In the genomic region with DNA sequence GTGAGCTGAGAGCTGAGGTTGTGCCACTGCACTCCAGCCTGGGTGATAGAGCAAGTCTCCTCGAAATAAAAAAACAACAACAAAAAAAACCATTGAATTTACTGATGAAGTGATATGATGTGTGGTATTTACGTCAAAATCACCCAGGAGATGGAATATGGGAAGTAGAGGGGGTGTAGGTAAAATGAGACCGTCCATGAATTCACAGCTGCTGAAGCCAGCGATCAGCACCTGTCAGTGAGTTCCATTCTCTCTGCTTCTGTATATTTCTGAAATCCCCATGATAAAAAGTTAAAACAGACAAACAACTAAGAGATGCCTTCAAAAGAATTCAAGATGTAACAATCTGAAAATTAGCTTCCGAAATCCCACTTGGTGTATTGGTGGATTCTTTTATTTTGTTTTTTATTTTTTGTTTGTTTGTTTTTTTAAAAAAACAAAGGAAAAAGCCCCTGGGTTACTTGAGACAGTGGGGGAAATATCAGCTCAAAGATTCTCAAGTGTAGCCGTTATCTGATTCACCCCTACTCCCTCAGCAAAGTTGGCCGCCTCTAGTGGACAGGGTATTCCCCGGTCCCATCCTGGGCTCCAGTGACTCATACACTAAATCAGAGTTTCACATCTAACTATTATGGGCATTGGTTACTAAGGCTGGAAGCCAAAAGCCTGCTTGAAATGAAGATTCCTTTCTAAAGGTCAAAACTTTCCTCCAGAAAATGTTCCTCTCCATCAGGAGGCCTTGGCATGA, we compare ENCODE assay signal across 9 cellular contexts.
DNase-seq lines count a peak whose midpoint lies in the region; ATAC-seq and TF ChIP-seq lines count a peak whose summit lies in the region.
"Had no signal": no experiment of that assay in that cellular context is flagged by ENCODE, and none has a peak within 500 bp of the region (broad histone marks: within the 10 kb centered on the region; RNA-seq: fewer than 3 reads in every experiment).

No MANE protein-coding gene starts in this region.

- H3K27ac ChIP-seq in Panc1 (ENCODE audit: low read length): no peak overlapping the region
- no peak overlapping the region for H3K27ac ChIP-seq in fibroblast of lung (ENCODE audit: insufficient read depth, low read length)
- H3K27ac ChIP-seq in tibial artery: peak overlapping the region; percentile 19 to 42

- BruUV-seq in Panc1 (replicated peaks; lab: Mats Ljungman, UMichigan): no TSS peak

- ATAC-seq in HG02678 (IDR thresholded peaks at IDR 0.05; ENCODE audit: unreplicated experiment) (peak; percentile 91), Panc1 (peak; percentile 93)

- H3K36me3 ChIP-seq in Panc1 (ENCODE audit: control insufficient read depth, insufficient read depth, low read length) (no peaks in the 10 kb centered on the region), fibroblast of lung (ENCODE audit: control insufficient read depth, insufficient read depth, low read length) (no peaks in the 10 kb centered on the region), tibial artery (no peaks in the 10 kb centered on the region)

- POLR2A ChIA-PET in Panc1 (lab: Charles Lee): no interaction called here

- H2AFZ ChIP-seq in fibroblast of lung (ENCODE audit: low read length): no peak overlapping the region

- H3K27me3 ChIP-seq in Panc1 (ENCODE audit: control insufficient read depth, insufficient read depth, low read length) (no peaks in the 10 kb centered on the region), fibroblast of lung (ENCODE audit: control insufficient read depth, insufficient read depth, low read length) (no peaks in the 10 kb centered on the region), tibial artery (no peaks in the 10 kb centered on the region)

- CTCF ChIA-PET in Panc1 (lab: Charles Lee): no interaction called here

- intact Hi-C loops in Panc1 (cut with micrococcal nuclease; ENCODE audit: unreplicated experiment): no loop called here
- intact Hi-C loops in tibial artery (cut with DNase I; ENCODE audit: low total_unique reads): no loop called here

- no peak overlapping the region for H3K4me3 ChIP-seq in Panc1 (ENCODE audit: low read depth in 2 of 2, low read length in 2 of 2)
- no peak overlapping the region for H3K4me3 ChIP-seq in fibroblast of lung (replicated peaks in 1 of 4; ENCODE audit: control extremely low read depth in 1 of 4, insufficient read depth in 1 of 4, low read depth in 3 of 4, low read length in 4 of 4)
- H3K4me3 ChIP-seq in tibial artery: no peak overlapping the region

- DNase-seq in activated T-cell treated with anti-CD3 and anti-CD28 coated beads for 48 hours (ENCODE audit: low read depth) (peak; percentile 19), activated T-cell treated with anti-CD3 and anti-CD28 coated beads for 4 hours (no peak), Panc1 (ENCODE audit: low read depth, low spot score) (no peak), fibroblast of lung (ENCODE audit: low read depth in 2 of 2) (peak; percentile 61 to 79), tibial artery (peak; percentile 73 to 79), NCI-H2227 treated with DMSO at 0.1 percent for 48 hours (lab: John Stamatoyannopoulos, UW) (no peak), NCI-H1436 treated with DMSO at 0.1 percent for 48 hours (lab: John Stamatoyannopoulos, UW) (no peak)
- DNase-seq: DND-41 had no signal

- H3K79me2 ChIP-seq in fibroblast of lung (ENCODE audit: control insufficient read depth, insufficient read depth, low read length): no peaks in the 10 kb centered on the region

- in situ Hi-C loops in Panc1 (cut with HindIII; ENCODE audit: low pct_unique_long_range_greater_than_20kb, low sequenced_read_pairs): no loop called here

- H3K9me3 ChIP-seq in Panc1 (ENCODE audit: control insufficient read depth, insufficient read depth, low read depth, low read length) (no peaks in the 10 kb centered on the region), fibroblast of lung (ENCODE audit: control insufficient read depth, insufficient read depth, low read depth, low read length) (no peaks in the 10 kb centered on the region), tibial artery (no peaks in the 10 kb centered on the region)

- H3K4me2 ChIP-seq in fibroblast of lung (ENCODE audit: extremely low read depth, insufficient read depth, low read length): no peak overlapping the region

- no peaks in the 10 kb centered on the region for H4K20me1 ChIP-seq in fibroblast of lung (ENCODE audit: control insufficient read depth, extremely low read depth, insufficient read depth, low read length)

- H3K9ac ChIP-seq in fibroblast of lung (ENCODE audit: insufficient read depth, low read length): no peak overlapping the region

- peak; percentile 17; the same call in 1 of the 2 replicates for TF ChIP-seq CTCF in Panc1 (IDR thresholded peaks at IDR 0.05)
- peak; percentile 20 to 28 for TF ChIP-seq CTCF in fibroblast of lung (conservative IDR thresholded peaks at IDR 0.05 in 1 of 2, IDR thresholded peaks at IDR 0.05 in 1 of 2; ENCODE audit: low read depth in 1 of 2, low read length in 2 of 2)
- TF ChIP-seq CTCF in tibial artery (IDR thresholded peaks at IDR 0.05): peak; percentile 29 to 37

- H3K4me1 ChIP-seq in Panc1 (ENCODE audit: control insufficient read depth, insufficient read depth, low read length) (no peaks in the 10 kb centered on the region), fibroblast of lung (ENCODE audit: control insufficient read depth, extremely low read depth, insufficient read depth, low read length) (peaks cover 2% of the 10 kb centered on the region), tibial artery (peaks cover 6 to 14% (median 10%) of the 10 kb centered on the region in 4 donors)

Comparison
In these comparisons a context has a peak if more than half of its experiments do, and no peak if none do; other contexts are left out.
1. DNase-seq: peak in activated T-cell treated with anti-CD3 and anti-CD28 coated beads for 48 hours (single experiment), fibroblast of lung (2 of 2) and tibial artery (2 of 2); none in activated T-cell treated with anti-CD3 and anti-CD28 coated beads for 4 hours (single experiment), Panc1 (single experiment), NCI-H2227 treated with DMSO at 0.1 percent for 48 hours (single experiment) and NCI-H1436 treated with DMSO at 0.1 percent for 48 hours (single experiment).
2. H3K27ac ChIP-seq: peak in tibial artery (2 of 2); none in Panc1 (single experiment) and fibroblast of lung (single experiment).
3. Peak in every context shown above with its lines, with median percentiles within 50 percentile points of each other: CTCF ChIP-seq.